Comparison of ENCODE assay signal across 8 cellular contexts in the genomic region with DNA sequence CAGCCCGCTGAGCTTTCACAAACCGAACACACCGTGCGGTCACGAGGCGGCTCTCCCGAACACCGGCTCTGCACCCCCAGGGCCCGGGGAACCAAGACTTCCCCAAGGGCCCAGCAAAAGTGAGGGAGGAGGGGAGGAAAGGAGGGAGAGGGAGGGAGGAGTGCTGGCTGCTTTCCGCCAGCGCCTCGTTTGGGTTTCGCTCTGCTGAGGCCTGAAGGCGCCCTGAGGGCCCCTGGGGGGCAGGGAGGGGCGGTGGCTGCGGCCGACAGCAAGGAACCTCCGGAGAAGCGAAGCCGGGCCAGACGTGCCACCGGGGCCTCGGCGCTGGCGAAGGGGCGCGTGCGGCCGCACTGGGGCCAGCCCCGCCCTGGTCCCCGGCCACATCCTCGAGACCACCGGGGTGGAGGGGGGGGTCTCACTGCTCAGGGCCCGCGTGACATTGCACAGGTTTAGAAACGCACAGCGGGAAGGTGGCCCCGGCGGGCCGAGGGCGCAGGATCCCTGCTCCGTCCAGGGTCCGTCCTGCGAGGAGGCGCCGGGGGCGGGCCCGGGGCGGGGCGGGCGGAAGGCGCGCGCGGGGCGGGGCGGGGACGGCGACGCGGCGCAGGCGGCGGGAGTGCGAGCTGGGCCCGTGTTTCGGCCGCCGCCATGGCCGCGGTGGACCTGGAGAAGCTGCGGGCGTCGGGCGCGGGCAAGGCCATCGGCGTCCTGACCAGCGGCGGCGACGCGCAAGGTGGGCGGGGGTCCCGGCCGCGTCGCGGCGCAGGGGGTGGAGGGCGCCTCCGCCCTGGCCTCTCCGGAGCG. TPM values are rescaled to one million over a fixed set of nuclear protein-coding genes. Genes with fewer than 3 reads are reported as not detected.
DNase-seq lines count a peak whose midpoint lies in the region; ATAC-seq and TF ChIP-seq lines count a peak whose summit lies in the region.

PFKL (plus strand) TSS at position 596 of the 804 bp plus-strand sequence; CDS start at position 649, 53 bp downstream.

- peak within 1 kb of the TSS; percentile 72 for H3K27ac ChIP-seq in DND-41 (ENCODE audit: low read length)
- peak within 1 kb of the TSS; percentile 82 for H3K27ac ChIP-seq in angular gyrus (ENCODE audit: low read depth, low read length)
- peak within 1 kb of the TSS; percentile 92 for H3K27ac ChIP-seq in vagina

- DNase-seq in DND-41 (peak; percentile 72), HuH-7 (ENCODE audit: low spot score) (peak; percentile 88), left cardiac atrium (peak; percentile 73), posterior vena cava (ENCODE audit: low spot score) (peak; percentile 89), vagina (ENCODE audit: extremely low spot score in 2 of 2) (no peak)

- H3K36me3 ChIP-seq in DND-41 (ENCODE audit: insufficient read depth, low read length) (peaks cover 10% of the 10 kb centered on the region), vagina (no peaks in the 10 kb centered on the region)

- H4K20me1 ChIP-seq in DND-41 (ENCODE audit: insufficient read depth, low read length): peaks cover 37% of the 10 kb centered on the region

- H3K79me2 ChIP-seq in DND-41 (ENCODE audit: insufficient read depth, low read length): peaks cover 45% of the 10 kb centered on the region

- H3K4me2 ChIP-seq in DND-41 (ENCODE audit: insufficient read depth, low read length): peak within 1 kb of the TSS; percentile 81

- peak in 1 of 2 donors; percentile 1 for TF ChIP-seq POLR2A in vagina (IDR thresholded peaks at IDR 0.05)

- peak within 1 kb of the TSS; percentile 88 for H2AFZ ChIP-seq in DND-41 (ENCODE audit: low read depth, low read length)

- H3K4me1 ChIP-seq in DND-41 (ENCODE audit: insufficient read depth, low read length) (peaks cover 40% of the 10 kb centered on the region), vagina (peaks cover 77% of the 10 kb centered on the region)

- H3K9me3 ChIP-seq in DND-41 (ENCODE audit: insufficient read depth, low read length, severe bottlenecking) (no peaks in the 10 kb centered on the region), vagina (no peaks in the 10 kb centered on the region)

- ATAC-seq in DND-41 (ENCODE audit: insufficient read depth, low read depth) (peak; percentile 67), GM21447 (IDR thresholded peaks at IDR 0.05; ENCODE audit: unreplicated experiment) (peak; percentile 57), left cardiac atrium (peak; percentile 73 to 80)

- TF ChIP-seq CTCF in DND-41 (IDR thresholded peaks at IDR 0.05; ENCODE audit: borderline replicate concordance, extremely low read depth, low read length, poor library complexity, severe bottlenecking) (no peak), vagina (IDR thresholded peaks at IDR 0.05) (no peak)

- H3K4me3 ChIP-seq in DND-41 (ENCODE audit: low read depth in 1 of 2, low read length in 2 of 2) (peak within 1 kb of the TSS; percentile 77 to 80), vagina (peak within 1 kb of the TSS; percentile 79 to 99)

- peak within 1 kb of the TSS; percentile 71 for H3K9ac ChIP-seq in DND-41 (ENCODE audit: low read depth, low read length)

- intact Hi-C loops in T-helper 1 cell treated with Interleukin-12 subunit alpha and Interleukin-12 subunit beta and Interleukin-4 antibody, amounts not matched to agents 30 ng/mL and 1 ng/mL, for 36 hours (cut with micrococcal nuclease): loop anchor here (2.0 to 5.0 kb wide), 5 partner anchors 37 to 287 kb away; partner anchors contain the start of genes LRRC3 and TRAPPC10
- intact Hi-C loops in left cardiac atrium (cut with DNase I) (no loop called here), posterior vena cava (cut with DNase I) (loop anchor here in 1 of 2 donors (10.0 kb wide), 1 partner anchor 625 kb away; the partner anchor contains the start of gene ITGB2), vagina (cut with DNase I) (no loop called here)

- H3K27me3 ChIP-seq in DND-41 (ENCODE audit: insufficient read depth, low read length, poor library complexity) (no peaks in the 10 kb centered on the region), vagina (no peaks in the 10 kb centered on the region)

RNA-seq across cellular contexts. Expression of gene PFKL, which starts in this region (rescaled TPM):
- 160 and 164 TPM in 2 replicates for total RNA-seq in T-helper 1 cell treated with Interleukin-12 subunit alpha and Interleukin-12 subunit beta and Interleukin-4 antibody, amounts not matched to agents 30 ng/mL and 1 ng/mL, for 36 hours
- 10 to 100 TPM; 58.8 to 67.2 TPM for total RNA-seq in left cardiac atrium
- total RNA-seq in posterior vena cava: 10 to 100 TPM; 74.1 to 91.3 TPM
- total RNA-seq in vagina: 79.1 TPM

Comparison
In these comparisons a context has a peak if more than half of its experiments do, and no peak if none do; other contexts are left out.
1. DNase-seq: peak in DND-41 (single experiment), HuH-7 (single experiment), left cardiac atrium (single experiment) and posterior vena cava (single experiment); none in vagina (0 of 2).
2. Peak in every context shown above with its lines, with median percentiles within 50 percentile points of each other: ATAC-seq and H3K27ac ChIP-seq.